25 cellular contexts compared by ENCODE assay signal in genomic region chr20:55394592-55394991, GRCh38.
DNase-seq lines count a peak whose midpoint lies in the region; ATAC-seq, FAIRE-seq and TF ChIP-seq lines count a peak whose summit lies in the region.
"Had no signal": no experiment of that assay in that cellular context is flagged by ENCODE, and none has a peak within 500 bp of the region (broad histone marks: within the 10 kb centered on the region; RNA-seq: fewer than 3 reads in every experiment).

No MANE protein-coding gene starts in this region.

- DNase-seq in HT1080 (ENCODE audit: low read depth) (peak; percentile 39), NCI-H226 (peak; percentile 95), bronchial epithelial cell (ENCODE audit: low read depth) (peak; percentile 6), kidney glomerular epithelial cell (lab: John Stamatoyannopoulos, UW) (peak; percentile 46), HPDE6-E6E7 (ENCODE audit: extremely low spot score) (no peak), EL (no peak)
- no peak for DNase-seq in activated CD8-positive, alpha-beta T cell treated with anti-CD3 and anti-CD28 coated beads, Interleukin-2, amount 10 ng/mL, durations not matched to agents 7 days and 5 days
- DNase-seq: 8988T, ACHN, BE2C, Calu3, DMS153, GM23248, H7, IMR-90, KG1, MM.1S, NCI-H187 treated with DMSO at 0.1 percent for 48 hours, NCI-H446, NCI-H524 treated with DMSO at 0.1 percent for 48 hours, NCI-H774, SHP77 had no signal

- H3K9me3 Mint-ChIP-seq in activated CD8-positive, alpha-beta T cell treated with anti-CD3 and anti-CD28 coated beads, Interleukin-2, amount 10 ng/mL, durations not matched to agents 7 days and 5 days (ENCODE audit: insufficient read depth), result peaks cover 16% of the 10 kb centered on the region

- CTCF ChIA-PET in activated CD8-positive, alpha-beta T cell treated with anti-CD3 and anti-CD28 coated beads, Interleukin-2, amount 10 ng/mL, durations not matched to agents 7 days and 5 days (lab: Charles Lee), result no interaction called here

- no peak for FAIRE-seq in bronchial epithelial cell (lab: Jason Lieb, UNC)
- FAIRE-seq: GM18507 had no signal

- no peaks in the 10 kb centered on the region for H3K4me1 Mint-ChIP-seq in activated CD8-positive, alpha-beta T cell treated with anti-CD3 and anti-CD28 coated beads, Interleukin-2, amount 10 ng/mL, durations not matched to agents 7 days and 5 days (ENCODE audit: low read depth)
- H3K4me1 Mint-ChIP-seq: CD14-positive monocyte had no signal

- H3K27ac Mint-ChIP-seq in activated CD8-positive, alpha-beta T cell treated with anti-CD3 and anti-CD28 coated beads, Interleukin-2, amount 10 ng/mL, durations not matched to agents 7 days and 5 days, result no peak overlapping the region
- H3K27ac Mint-ChIP-seq: CD14-positive monocyte had no signal

- no peaks in the 10 kb centered on the region for H3K27me3 ChIP-seq in bronchial epithelial cell (ENCODE audit: control insufficient read depth, insufficient read depth, low read length)
- H3K27me3 ChIP-seq: BE2C had no signal

- no peaks in the 10 kb centered on the region for H3K36me3 ChIP-seq in bronchial epithelial cell (ENCODE audit: control insufficient read depth, insufficient read depth, low read length)
- H3K36me3 ChIP-seq: BE2C had no signal

- H3K27me3 Mint-ChIP-seq in activated CD8-positive, alpha-beta T cell treated with anti-CD3 and anti-CD28 coated beads, Interleukin-2, amount 10 ng/mL, durations not matched to agents 7 days and 5 days (ENCODE audit: low read depth), result no peaks in the 10 kb centered on the region

- H3K36me3 Mint-ChIP-seq in activated CD8-positive, alpha-beta T cell treated with anti-CD3 and anti-CD28 coated beads, Interleukin-2, amount 10 ng/mL, durations not matched to agents 7 days and 5 days (ENCODE audit: low read depth), result no peaks in the 10 kb centered on the region
- H3K36me3 Mint-ChIP-seq: CD14-positive monocyte had no signal

- POLR2A ChIA-PET in activated CD8-positive, alpha-beta T cell treated with anti-CD3 and anti-CD28 coated beads, Interleukin-2, amount 10 ng/mL, durations not matched to agents 7 days and 5 days (lab: Charles Lee), result no interaction called here

- no peak for ATAC-seq in activated CD8-positive, alpha-beta T cell treated with anti-CD3 and anti-CD28 coated beads, Interleukin-2, amount 10 ng/mL, durations not matched to agents 7 days and 5 days
- ATAC-seq in HG02763 (IDR thresholded peaks at IDR 0.05; ENCODE audit: unreplicated experiment), result no peak

- no peak overlapping the region for H3K4me3 Mint-ChIP-seq in activated CD8-positive, alpha-beta T cell treated with anti-CD3 and anti-CD28 coated beads, Interleukin-2, amount 10 ng/mL, durations not matched to agents 7 days and 5 days
- H3K4me3 Mint-ChIP-seq: CD14-positive monocyte had no signal

- TF ChIP-seq CTCF in bronchial epithelial cell (IDR thresholded peaks at IDR 0.05; ENCODE audit: insufficient read depth, low read length, severe bottlenecking), result no peak

- H3K4me3 ChIP-seq in bronchial epithelial cell (ENCODE audit: low read depth, low read length), result no peak overlapping the region
- H3K4me3 ChIP-seq: GM23248 had no signal

Comparison
In these comparisons a context has a peak if more than half of its experiments do, and no peak if none do; other contexts are left out.
1. DNase-seq: peak in HT1080 (single experiment), NCI-H226 (single experiment), bronchial epithelial cell (single experiment) and kidney glomerular epithelial cell (single experiment); none in HPDE6-E6E7 (single experiment), activated CD8-positive, alpha-beta T cell treated with anti-CD3 and anti-CD28 coated beads, Interleukin-2, amount 10 ng/mL, durations not matched to agents 7 days and 5 days (single experiment) and EL (single experiment).